9 cellular contexts compared by ENCODE assay signal in the genomic region with DNA sequence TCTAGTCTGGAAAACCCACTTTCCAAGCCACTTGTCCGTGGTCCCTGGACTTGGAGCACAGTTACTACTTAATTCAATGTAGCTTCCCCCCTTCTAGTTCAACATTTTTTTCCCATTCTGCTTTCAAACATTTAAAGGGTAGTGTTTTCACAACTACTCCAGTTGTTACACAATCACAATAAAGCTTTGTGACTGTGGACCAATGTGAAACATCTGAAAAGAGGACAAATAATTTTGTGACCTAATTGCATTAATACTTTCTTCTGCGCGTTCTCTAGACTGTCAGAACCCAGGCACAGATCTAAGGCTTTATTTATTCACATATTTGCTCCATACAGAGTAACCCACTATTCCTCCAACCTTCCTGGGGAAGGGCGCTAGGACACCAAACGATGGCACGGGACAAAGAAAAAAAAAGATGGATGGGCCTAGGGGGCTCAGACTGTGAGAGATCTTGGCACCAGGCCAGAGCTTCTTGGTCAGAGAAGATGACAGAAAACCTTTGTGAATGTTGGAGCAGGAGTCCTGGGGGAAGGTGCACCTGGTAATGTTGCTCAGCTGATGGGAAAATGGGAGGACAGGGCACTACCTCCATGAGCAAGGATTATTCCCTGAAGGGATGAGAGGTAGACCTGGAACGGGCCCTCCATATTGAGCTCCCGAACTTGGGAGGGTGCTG. TPM values are rescaled to one million over a fixed set of nuclear protein-coding genes. Genes with fewer than 3 reads are reported as not detected.
DNase-seq lines count a peak whose midpoint lies in the region; ATAC-seq, FAIRE-seq and TF ChIP-seq lines count a peak whose summit lies in the region.
"Had no signal": no experiment of that assay in that cellular context is flagged by ENCODE, and none has a peak within 500 bp of the region (broad histone marks: within the 10 kb centered on the region; RNA-seq: fewer than 3 reads in every experiment).

No MANE protein-coding gene starts in this region.

- no peak overlapping the region for H2AK5ac ChIP-seq in H1 (ENCODE audit: low read depth, low read length)

- H2BK120ac ChIP-seq in H1 (replicated peaks; ENCODE audit: low read depth, low read length), result no peak overlapping the region

- H3K36me3 ChIP-seq in H1 (ENCODE audit: control insufficient read depth in 2 of 4, insufficient read depth in 4 of 4, low read length in 3 of 4), result no peaks in the 10 kb centered on the region
- no peaks in the 10 kb centered on the region for H3K36me3 ChIP-seq in neural cell (ENCODE audit: insufficient read depth, low read length)
- H3K36me3 ChIP-seq in stomach, result no peaks in the 10 kb centered on the region
- H3K36me3 ChIP-seq in uterus, result no peaks in the 10 kb centered on the region

- H2BK15ac ChIP-seq in H1 (ENCODE audit: low read length), result no peak overlapping the region

- H2BK5ac ChIP-seq in H1 (ENCODE audit: low read depth, low read length), result no peak overlapping the region

- TF ChIP-seq EP300 in H1 (IDR thresholded peaks at IDR 0.05; ENCODE audit: borderline replicate concordance in 1 of 2, low read depth in 2 of 2, low read length in 2 of 2) (no peak), neural cell (conservative IDR thresholded peaks at IDR 0.05; ENCODE audit: poor library complexity, severe bottlenecking) (no peak), stomach (IDR thresholded peaks at IDR 0.05) (no peak)

- H3K9ac ChIP-seq in H1 (replicated peaks in 1 of 4; ENCODE audit: extremely low read depth in 1 of 4, low read depth in 3 of 4, low read length in 3 of 4), result no peak overlapping the region
- peak overlapping the region; percentile 80 for H3K9ac ChIP-seq in neural cell (ENCODE audit: low read length)

- TF ChIP-seq RAD21 in H1 (IDR thresholded peaks at IDR 0.05 in 1 of 2, conservative IDR thresholded peaks at IDR 0.05 in 1 of 2; ENCODE audit: low read depth in 2 of 2, low read length in 2 of 2), result no peak
- no peak for TF ChIP-seq RAD21 in neural cell (conservative IDR thresholded peaks at IDR 0.05)

- H4K8ac ChIP-seq in H1 (ENCODE audit: extremely low read depth, insufficient read depth, low read length), result no peak overlapping the region

- H3K4me1 ChIP-seq in H1 (replicated peaks in 1 of 4; ENCODE audit: control insufficient read depth in 3 of 4, insufficient read depth in 4 of 4, low read length in 3 of 4), result peaks cover 5 to 12% (median 6%) of the 10 kb centered on the region in 4 experiments
- H3K4me1 ChIP-seq in stomach, result peaks cover 36 to 54% (median 46%) of the 10 kb centered on the region in 4 donors
- H3K4me1 ChIP-seq in uterus, result no peaks in the 10 kb centered on the region

- no peaks in the 10 kb centered on the region for H3K79me2 ChIP-seq in H1 (ENCODE audit: control insufficient read depth in 1 of 2, insufficient read depth in 2 of 2, low read length in 2 of 2)
- H3K79me2 ChIP-seq in neural cell (replicated peaks; ENCODE audit: insufficient read depth, low read length), result peaks cover 10% of the 10 kb centered on the region

- no peak for FAIRE-seq in H1 (lab: Jason Lieb, UNC)

- no peaks in the 10 kb centered on the region for H3K9me3 ChIP-seq in H1 (ENCODE audit: insufficient read depth in 2 of 2, low read depth in 1 of 2, low read length in 1 of 2)
- H3K9me3 ChIP-seq in neural cell (ENCODE audit: low read length), result no peaks in the 10 kb centered on the region
- H3K9me3 ChIP-seq in stomach, result no peaks in the 10 kb centered on the region
- H3K9me3 ChIP-seq in uterus, result no peaks in the 10 kb centered on the region

- no peak overlapping the region for H3K27ac ChIP-seq in H1 (ENCODE audit: low read depth, low read length)
- H3K27ac ChIP-seq in neural cell (ENCODE audit: low read length), result no peak overlapping the region
- H3K27ac ChIP-seq in stomach, result peak overlapping the region in 2 of 5 donors; percentile 78 to 83
- peak overlapping the region in 1 of 2 donors; percentile 74 for H3K27ac ChIP-seq in uterus

- DNase-seq in NCI-H82 (lab: John Stamatoyannopoulos, UW) (peak; percentile 37), NCI-H82 treated with DMSO at 0.1 percent for 48 hours (lab: John Stamatoyannopoulos, UW; ENCODE audit: unreplicated experiment) (no peak), NB4 (ENCODE audit: low read depth) (peak; percentile 38), H1 (ENCODE audit: low read depth in 1 of 2, low spot score in 2 of 2) (no peak), stomach (no peak), uterus (no peak)
- DNase-seq: NCI-H1092 treated with DMSO at 0.1 percent for 48 hours had no signal

- H3K23ac ChIP-seq in H1 (ENCODE audit: insufficient read length), result no peak overlapping the region

- no peak overlapping the region for H4K91ac ChIP-seq in H1 (replicated peaks; ENCODE audit: insufficient read length, low read length)

- H2BK12ac ChIP-seq in H1 (ENCODE audit: low read depth, low read length), result no peak overlapping the region

- H3K9me2 ChIP-seq in neural cell (ENCODE audit: insufficient read depth, low read length), result no peaks in the 10 kb centered on the region

- no peaks in the 10 kb centered on the region for H3K79me1 ChIP-seq in H1 (ENCODE audit: low read depth, low read length)

- TF ChIP-seq POLR2A in NB4 (IDR thresholded peaks at IDR 0.05; ENCODE audit: extremely low read depth, insufficient read length) (no peak), H1 (IDR thresholded peaks at IDR 0.05; ENCODE audit: control extremely low read depth in 1 of 2, low read depth in 2 of 2, low read length in 2 of 2) (no peak), stomach (IDR thresholded peaks at IDR 0.05) (no peak), uterus (IDR thresholded peaks at IDR 0.05) (no peak)

- POLR2A ChIA-PET in H1 (lab: Charles Lee; ENCODE audit: partially characterized antibody), result interaction anchor here (0.6 to 1.6 kb wide), 6 partner anchors 9 to 115 kb away, joined by 3 to 5 read pairs (median 4); no protein-coding TSS in a partner anchor

- H3K27me3 ChIP-seq in H1 (replicated peaks in 1 of 4; ENCODE audit: control insufficient read depth in 3 of 4, extremely low read depth in 1 of 4, insufficient read depth in 3 of 4, low read length in 3 of 4) (peaks cover 4 to 38% (median 31%) of the 10 kb centered on the region in 4 experiments; a peak in 6 of 7 replicates), neural cell (ENCODE audit: insufficient read depth, low read depth, low read length) (no peaks in the 10 kb centered on the region), stomach (peaks cover 0 to 22% (median 0%) of the 10 kb centered on the region in 3 donors), uterus (no peaks in the 10 kb centered on the region)

- CTCF ChIA-PET in H1 (lab: Charles Lee; ENCODE audit: partially characterized antibody), result interaction anchor here (0.7 to 9.8 kb wide), 36 partner anchors 9 to 292 kb away, joined by 3 to 199 read pairs (median 4); no protein-coding TSS in a partner anchor

- H3K14ac ChIP-seq in H1 (ENCODE audit: insufficient read length), result no peak overlapping the region

- TF ChIP-seq CTCF in NB4 (IDR thresholded peaks at IDR 0.05; ENCODE audit: low read depth, low read length) (no peak), H1 (IDR thresholded peaks at IDR 0.05; ENCODE audit: control extremely low read depth in 1 of 3, insufficient read depth in 1 of 3, low read depth in 1 of 3, low read length in 3 of 3) (no peak), neural cell (IDR thresholded peaks at IDR 0.05; ENCODE audit: poor library complexity, severe bottlenecking) (no peak), stomach (IDR thresholded peaks at IDR 0.05) (no peak), uterus (IDR thresholded peaks at IDR 0.05) (no peak)

- intact Hi-C loops in stomach (cut with DNase I; ENCODE audit: low total_unique reads) (loop anchor here (5.0 kb wide), 1 partner anchor 144 kb away; no protein-coding TSS in a partner anchor), uterus (cut with DNase I; ENCODE audit: low total_unique reads) (loop anchor here (5.0 kb wide), 1 partner anchor 259 kb away; no protein-coding TSS in a partner anchor)

- H2AFZ ChIP-seq in H1 (ENCODE audit: low read length) (peak overlapping the region; percentile 99; the same call in 1 of the 2 replicates), neural cell (ENCODE audit: low read depth, low read length) (no peak overlapping the region)

- H3K23me2 ChIP-seq in H1 (ENCODE audit: low read depth, low read length), result peaks cover 15% of the 10 kb centered on the region

- H3K4me3 ChIP-seq in NB4 (ENCODE audit: low read depth, low read length) (no peak overlapping the region), H1 (ENCODE audit: extremely low read depth in 1 of 4, insufficient read depth in 2 of 4, low read depth in 3 of 4, low read length in 4 of 4) (peak overlapping the region; percentile 69 to 91 (median 76); a peak in 5 of 8 replicates), neural cell (ENCODE audit: low read length) (peak overlapping the region; percentile 92), stomach (no peak overlapping the region), uterus (no peak overlapping the region)

- WGBS in H1 (ENCODE audit: extremely low coverage in 1 of 2, insufficient coverage in 1 of 2, insufficient read length in 1 of 2, insufficient replicate concordance in 2 of 2, low coverage in 1 of 2, low lambda C conversion rate in 2 of 2, missing lambda C conversion rate in 1 of 2), 2 experiments, result 84% methylated on average over 8 of the region's 8 CpGs; no CpG with 5 or more reads in 1 of the 2 experiments
- 87 to 92% (median 89%) methylated on average over 8 of the region's 8 CpGs for whole genome bisulfite sequencing in stomach, 5 donors

- no peak overlapping the region for H3K56ac ChIP-seq in H1 (replicated peaks; ENCODE audit: insufficient read length, low read depth, low read length)

- no peak for ATAC-seq in HG02642 (IDR thresholded peaks at IDR 0.05; ENCODE audit: poor library complexity, unreplicated experiment)

- H4K20me1 ChIP-seq in H1 (replicated peaks in 1 of 2; ENCODE audit: control insufficient read depth in 1 of 2, insufficient read depth in 2 of 2, low read length in 2 of 2) (no peaks in the 10 kb centered on the region), neural cell (ENCODE audit: insufficient read depth) (no peaks in the 10 kb centered on the region)

- no peak overlapping the region for H3K4ac ChIP-seq in H1 (replicated peaks; ENCODE audit: insufficient read length, low read depth, low read length)

- peak overlapping the region; percentile 77 to 89 for H3K4me2 ChIP-seq in H1 (ENCODE audit: insufficient read depth in 1 of 2, low read depth in 2 of 2, low read length in 2 of 2)
- no peak overlapping the region for H3K4me2 ChIP-seq in neural cell (ENCODE audit: low read length)

- 0 out of 2 replicates have a peak overlapping the region, but pooled peaks have one; percentile 44 for H2BK20ac ChIP-seq in H1 (ENCODE audit: low read length)

- no peaks in the 10 kb centered on the region for H3F3A ChIP-seq in neural cell (ENCODE audit: insufficient read depth, low read length, poor library complexity, severe bottlenecking)

- H3K18ac ChIP-seq in H1 (ENCODE audit: extremely low read depth, low read length), result no peak overlapping the region

- H4K5ac ChIP-seq in H1 (ENCODE audit: insufficient read length, low read depth, low read length), result no peak overlapping the region

RNA-seq across cellular contexts. Expression of gene SH3PXD2A, which starts 1.3 kb away (rescaled TPM):
- 15.3 and 16.3 TPM in 2 replicates for total RNA-seq in H1 (2021; fragmentation: NEBNext Ultra II Directional; extraction: Animal tissue kit (Norgen Biotek cat#: 25700))
- polyA plus RNA-seq in H1 (2011; rRNA removed) (5.4 and 7.9 TPM in 2 replicates), neural cell (5.2 and 8.0 TPM in 2 replicates), stomach (10 to 100 TPM; 12.8 to 42.6 (median 24.7) TPM)
- polyA plus RNA-seq in H1 (2011; cell fraction: cytosol; rRNA removed), result 8.8 TPM
- 18.7 TPM for polyA plus RNA-seq in H1 (2011; cell fraction: nucleus; rRNA removed)
- polyA plus RNA-seq in H1 (2012, experiment 1 of 2), result 7.5 to 10.9 TPM (median 9.6 TPM) in 4 replicates
- 5.7 TPM for polyA plus RNA-seq in H1 (2012, experiment 2 of 2)
- polyA plus RNA-seq in H1 (2013, experiment 1 of 2), result 6.2 TPM
- 6.0 TPM for polyA plus RNA-seq in H1 (2013, experiment 2 of 2)
- 5.6 TPM in 2 replicates for polyA minus RNA-seq in H1 (2011; rRNA and poly(A)+ RNA removed)
- 7.1 TPM for polyA minus RNA-seq in H1 (2011; cell fraction: cytosol; rRNA and poly(A)+ RNA removed)
- 4.9 TPM for polyA minus RNA-seq in H1 (2011; cell fraction: nucleus; rRNA and poly(A)+ RNA removed)
- 11.2 and 12.6 TPM in 2 replicates for polyA minus RNA-seq in neural cell
- total RNA-seq in stomach (10 to 100 TPM; 15.2 to 51.6 (median 23.2) TPM), uterus (100 to 1,000 TPM in 1 of 4 donors, 10 to 100 TPM in 3; 12.6 to 117 (median 46.6) TPM)

Comparison
In these comparisons a context has a peak if more than half of its experiments do, and no peak if none do; other contexts are left out.
1. DNase-seq: peak in NCI-H82 (single experiment) and NB4 (single experiment); none in NCI-H82 treated with DMSO at 0.1 percent for 48 hours (single experiment), H1 (0 of 2), stomach (single experiment) and uterus (0 of 2).
2. H3K4me3 ChIP-seq: peak in H1 (4 of 4) and neural cell (single experiment); none in NB4 (single experiment), stomach (0 of 4) and uterus (0 of 2).